In the genomic region with DNA sequence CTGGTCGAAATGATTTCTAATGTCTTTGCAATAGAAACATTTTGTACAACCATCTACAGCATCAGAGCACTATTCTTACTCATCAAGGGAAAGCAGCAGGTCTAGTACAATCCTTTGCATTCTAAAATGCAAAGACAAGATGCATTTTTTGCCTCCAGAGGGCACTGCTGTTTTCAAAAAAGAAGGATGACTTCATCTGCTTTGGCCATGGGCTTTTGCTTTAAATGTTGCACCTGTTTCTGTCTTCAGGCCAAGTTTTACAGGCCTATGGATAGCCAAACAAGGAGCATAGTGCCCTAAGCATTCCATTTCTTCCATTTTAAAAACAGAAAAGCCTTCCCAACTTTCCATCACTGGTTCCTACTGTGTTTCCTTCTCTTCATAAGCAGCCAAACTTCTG, we compare ENCODE assay signal across 8 cellular contexts. TPM values are rescaled to one million over a fixed set of nuclear protein-coding genes. Genes with fewer than 3 reads are reported as not detected.
A peak's percentile ranks its signal among the peaks of the same experiment; 100 is the strongest.
DNase-seq lines count a peak whose midpoint lies in the region; TF ChIP-seq lines count a peak whose summit lies in the region.

No MANE protein-coding gene starts in this region.

- DNase-seq in DMS153 treated with DMSO at 0.1 percent for 48 hours (lab: John Stamatoyannopoulos, UW; ENCODE audit: unreplicated experiment), result peak; percentile 53
- peak; percentile 41 for DNase-seq in HEK293T (ENCODE audit: extremely low spot score)
- DNase-seq in NCI-H345 (lab: John Stamatoyannopoulos, UW), result peak; percentile 40
- peak; percentile 44 to 64 for DNase-seq in activated CD4-positive, alpha-beta T cell treated with anti-CD3 and anti-CD28 coated beads, Interleukin-2, amount 50 U/mL, for 48 hours
- peak; percentile 22 for DNase-seq in epithelial cell of proximal tubule (ENCODE audit: low read depth)
- peak; percentile 68 for DNase-seq in osteoblast (ENCODE audit: insufficient read length, low spot score, missing footprints)
- DNase-seq in occipital lobe (lab: John Stamatoyannopoulos, UW), result no peak
- no peak for DNase-seq in cardiac septum (ENCODE audit: low spot score)

- POLR2A ChIA-PET in HEK293T (lab: Yijun Ruan, JAX), result no interaction called here

- no peak overlapping the region for H3K27ac ChIP-seq in osteoblast (ENCODE audit: low read depth, low read length)

- CTCF ChIA-PET in HEK293T (lab: Yijun Ruan, JAX), result interaction anchor here (1.3 kb wide), 1 partner anchor 118 kb away, joined by 5 read pairs; no protein-coding TSS in a partner anchor

- no peak overlapping the region for H3K4me2 ChIP-seq in osteoblast (ENCODE audit: insufficient read depth, low read length)

- intact Hi-C loops in cardiac septum (cut with DNase I), result loop anchor here (1.0 to 10.0 kb wide), 2 partner anchors 119 to 234 kb away; partner anchors contain the start of genes HSPBAP1 and SLC49A4

- TF ChIP-seq CTCF in epithelial cell of proximal tubule (conservative IDR thresholded peaks at IDR 0.05; ENCODE audit: low read depth, low read length) (peak; percentile 77), osteoblast (IDR thresholded peaks at IDR 0.05; ENCODE audit: extremely low read depth, low read depth, low read length) (peak; percentile 66)

- H3K9me3 ChIP-seq in osteoblast (ENCODE audit: low read depth, low read length), result no peaks in the 10 kb centered on the region

- no peaks in the 10 kb centered on the region for H4K20me1 ChIP-seq in osteoblast (ENCODE audit: insufficient read depth, low read length)

- peaks cover 13% of the 10 kb centered on the region for H3K36me3 ChIP-seq in osteoblast (ENCODE audit: insufficient read depth, low read length)

- H2AFZ ChIP-seq in osteoblast (ENCODE audit: low read length), result no peak overlapping the region

- peaks cover 15% of the 10 kb centered on the region for H3K4me1 ChIP-seq in osteoblast (ENCODE audit: insufficient read depth, low read length)

- H3K4me3 ChIP-seq in epithelial cell of proximal tubule (ENCODE audit: low read depth, low read length), result no peak overlapping the region
- H3K4me3 ChIP-seq in osteoblast (ENCODE audit: insufficient read depth, low read length), result no peak overlapping the region

- H3K79me2 ChIP-seq in osteoblast (ENCODE audit: insufficient read depth, low read length), result peaks cover 21% of the 10 kb centered on the region

- no peaks in the 10 kb centered on the region for H3K27me3 ChIP-seq in osteoblast (ENCODE audit: insufficient read depth, low read length)

TF ChIP-seq in HEK293T, 16 proteins besides CTCF, POLR2A, EP300 and RAD21:
- no peak for TF ChIP-seq SUZ12 (IDR thresholded peaks at IDR 0.05)
- no peak for TF ChIP-seq L3MBTL2 (conservative IDR thresholded peaks at IDR 0.05)
- no peak for TF ChIP-seq FOXM1 (IDR thresholded peaks at IDR 0.05; ENCODE audit: borderline replicate concordance)
- TF ChIP-seq ZNF384 (IDR thresholded peaks at IDR 0.05), result no peak
- TF ChIP-seq TARDBP (IDR thresholded peaks at IDR 0.05), result no peak
- TF ChIP-seq ARNT (IDR thresholded peaks at IDR 0.05), result no peak
- no peak for TF ChIP-seq FOXK2 (IDR thresholded peaks at IDR 0.05)
- TF ChIP-seq FOXA1 (IDR thresholded peaks at IDR 0.05), result no peak
- no peak for TF ChIP-seq SP1 (IDR thresholded peaks at IDR 0.05)

RNA-seq across cellular contexts. Expression of gene PARP9, which starts 3.4 kb away (rescaled TPM):
- total RNA-seq in epithelial cell of proximal tubule, result 12.6 and 16.9 TPM in 2 replicates
- 29.2 and 33.3 TPM in 2 replicates for total RNA-seq in osteoblast
- total RNA-seq in occipital lobe, result 6.1 TPM
- total RNA-seq in cardiac septum, result 15.0 TPM

RNA-seq across cellular contexts. Expression of gene DTX3L, which starts 3.5 kb away (rescaled TPM):
- 22.8 and 23.9 TPM in 2 replicates for total RNA-seq in epithelial cell of proximal tubule
- 30.6 and 33.7 TPM in 2 replicates for total RNA-seq in osteoblast
- total RNA-seq in occipital lobe, result 4.5 TPM
- total RNA-seq in cardiac septum, result 14.3 TPM

RNA-seq across cellular contexts. Expression of gene PARP15, which starts 16.8 kb away (rescaled TPM):
- 0.07 TPM in 1 of 2 replicates, not detected in the other for total RNA-seq in epithelial cell of proximal tubule
- total RNA-seq in osteoblast, result 3.2 and 3.6 TPM in 2 replicates
- total RNA-seq in occipital lobe, result not detected
- 0.67 TPM for total RNA-seq in cardiac septum

RNA-seq across cellular contexts. Expression of gene KPNA1, which starts 45.9 kb away (rescaled TPM):
- 14.8 and 17.9 TPM in 2 replicates for total RNA-seq in epithelial cell of proximal tubule
- total RNA-seq in osteoblast, result 44.5 and 48.1 TPM in 2 replicates
- total RNA-seq in occipital lobe, result 49.0 TPM
- 94.7 TPM for total RNA-seq in cardiac septum

Comparison
In these comparisons a context has a peak if more than half of its experiments do, and no peak if none do; other contexts are left out.
1. DNase-seq: peak in DMS153 treated with DMSO at 0.1 percent for 48 hours (single experiment), HEK293T (single experiment), NCI-H345 (single experiment), activated CD4-positive, alpha-beta T cell treated with anti-CD3 and anti-CD28 coated beads, Interleukin-2, amount 50 U/mL, for 48 hours (2 of 2), epithelial cell of proximal tubule (single experiment) and osteoblast (single experiment); none in occipital lobe (single experiment) and cardiac septum (single experiment).